In the genomic region with DNA sequence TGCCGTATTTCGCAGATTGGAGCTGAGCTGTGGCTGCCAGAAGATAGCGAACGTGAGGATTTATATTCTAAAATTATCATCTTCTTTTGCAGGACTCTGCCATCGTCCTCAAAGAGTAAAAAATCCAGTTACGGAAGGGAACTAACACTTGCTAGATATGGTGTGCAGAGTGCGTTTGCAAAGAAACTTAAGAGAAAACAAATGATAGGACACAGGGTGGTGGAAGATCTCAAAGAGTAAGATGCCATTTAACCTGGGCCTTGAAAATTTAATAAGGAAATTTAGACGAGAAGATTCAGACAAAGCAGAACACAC, we compare ENCODE assay signal across 8 cellular contexts. TPM values are rescaled to one million over a fixed set of nuclear protein-coding genes. Genes with fewer than 3 reads are reported as not detected.
DNase-seq lines count a peak whose midpoint lies in the region; ATAC-seq and TF ChIP-seq lines count a peak whose summit lies in the region.

No MANE protein-coding gene starts in this region.

- DNase-seq in MG63 (no peak), epithelial cell of proximal tubule (ENCODE audit: low read depth) (no peak), retinal pigment epithelial cell (ENCODE audit: low read depth) (no peak), posterior vena cava (ENCODE audit: low spot score) (no peak), HCEC 1CT (no peak)
- no peak for DNase-seq in activated T-cell treated with anti-CD3 and anti-CD28 coated beads, Interleukin-2, amount 50 U/mL, for 1 hour

- H3K27me3 ChIP-seq in MG63, result no peaks in the 10 kb centered on the region

- TF ChIP-seq CTCF in epithelial cell of proximal tubule (conservative IDR thresholded peaks at IDR 0.05; ENCODE audit: low read depth, low read length) (no peak), retinal pigment epithelial cell (conservative IDR thresholded peaks at IDR 0.05; ENCODE audit: low read depth, low read length) (no peak)

- ATAC-seq in GM18508 (IDR thresholded peaks at IDR 0.05; ENCODE audit: insufficient read depth, unreplicated experiment), result peak; percentile 1
- no peak for ATAC-seq in activated CD4-positive, CD25-positive, alpha-beta regulatory T cell treated with anti-CD3 and anti-CD28 coated beads, Interleukin-2, amount 50 U/mL, for 24 hours

- H3K9me3 ChIP-seq in MG63, result no peaks in the 10 kb centered on the region

- H3K4me3 ChIP-seq in MG63 (peak overlapping the region; percentile 83), epithelial cell of proximal tubule (ENCODE audit: low read depth, low read length) (peak overlapping the region; percentile 69), retinal pigment epithelial cell (ENCODE audit: low read length) (peak overlapping the region; percentile 99)

- intact Hi-C loops in posterior vena cava (cut with DNase I), result loop anchor here (10.0 kb wide), 2 partner anchors 127 to 297 kb away; no protein-coding TSS in a partner anchor

- H3K36me3 ChIP-seq in MG63, result no peaks in the 10 kb centered on the region

RNA-seq across cellular contexts. Expression of gene LARP7, which starts 0.6 kb away (rescaled TPM):
- total RNA-seq in MG63 (2014; rRNA removed; shearing (Covaris generic); ENCODE audit: low replicate concordance), result 25.7 and 53.8 TPM in 2 replicates
- 28.9 and 31.8 TPM in 2 replicates for total RNA-seq in epithelial cell of proximal tubule
- 10 to 100 TPM; 42.3 to 50.2 TPM for total RNA-seq in posterior vena cava

RNA-seq across cellular contexts. Expression of gene ZGRF1, which starts 0.8 kb away (rescaled TPM):
- 2.5 and 3.3 TPM in 2 replicates for total RNA-seq in MG63 (2014; rRNA removed; shearing (Covaris generic); ENCODE audit: low replicate concordance)
- 7.1 and 7.6 TPM in 2 replicates for total RNA-seq in epithelial cell of proximal tubule
- 1 to 10 TPM; 3.8 to 5.2 TPM for total RNA-seq in posterior vena cava
